ENCODE assay signal across 8 cellular contexts in the genomic region with DNA sequence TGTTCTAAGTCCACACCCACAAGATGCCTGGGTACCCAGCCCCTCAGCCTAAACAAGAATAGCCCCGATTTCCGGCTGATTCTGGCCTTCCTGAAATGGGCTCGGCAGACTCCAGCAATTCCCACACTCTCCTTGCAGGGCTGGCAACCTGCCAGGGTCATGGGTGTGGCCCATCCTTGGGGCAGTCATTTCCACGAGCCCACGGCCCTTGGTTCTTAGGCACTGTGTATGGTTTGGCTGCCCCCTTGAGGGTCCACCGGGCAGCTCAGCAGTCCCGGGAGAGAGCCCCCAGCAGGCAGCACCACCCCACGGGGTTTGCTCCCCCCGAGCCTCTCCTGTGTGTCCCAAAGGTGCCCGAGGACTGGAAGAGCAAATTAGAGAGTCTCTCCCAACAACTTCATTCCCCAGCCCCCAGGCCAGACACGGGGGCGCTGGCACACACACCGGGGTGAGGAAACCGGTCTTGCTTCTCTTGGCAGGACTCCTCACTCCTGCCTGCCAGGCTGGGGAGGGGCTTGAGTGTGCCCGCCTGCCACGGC.
DNase-seq lines count a peak whose midpoint lies in the region; ATAC-seq and TF ChIP-seq lines count a peak whose summit lies in the region.

No MANE protein-coding gene starts in this region.

- ATAC-seq in Right ventricle myocardium superior (ENCODE audit: poor library complexity) (no peak), Right ventricle myocardium inferior (no peak), GM18909 (IDR thresholded peaks at IDR 0.05; ENCODE audit: poor library complexity, unreplicated experiment) (no peak), GM21367 (IDR thresholded peaks at IDR 0.05; ENCODE audit: unreplicated experiment) (no peak)

- intact Hi-C loops in Right ventricle myocardium superior (cut with DNase I), result no loop called here
- intact Hi-C loops in Right ventricle myocardium inferior (cut with DNase I), result no loop called here
- intact Hi-C loops in MCF 10A (cut with micrococcal nuclease), result loop anchor here (5.0 to 10.0 kb wide), 2 partner anchors 150 to 558 kb away; no protein-coding TSS in a partner anchor

- CTCF ChIA-PET in MCF 10A (lab: Yijun Ruan, JAX), result interaction anchor here (0.6 to 1.1 kb wide), 3 partner anchors 15 to 1259 kb away, joined by 3 read pairs; no protein-coding TSS in a partner anchor

- peaks cover 9% of the 10 kb centered on the region for H3K4me1 Mint-ChIP-seq in MCF 10A (ENCODE audit: insufficient read depth, unreplicated experiment)

- H3K36me3 Mint-ChIP-seq in MCF 10A (ENCODE audit: insufficient read depth, unreplicated experiment), result peaks cover 4% of the 10 kb centered on the region

- no peak overlapping the region for H3K27ac Mint-ChIP-seq in MCF 10A (ENCODE audit: low read depth, unreplicated experiment)

- POLR2A ChIA-PET in MCF 10A (lab: Yijun Ruan, JAX), result interaction anchor here (0.8 kb wide), 1 partner anchor 120 kb away, joined by 3 read pairs; no protein-coding TSS in a partner anchor

- no peaks in the 10 kb centered on the region for H3K27me3 Mint-ChIP-seq in MCF 10A (ENCODE audit: insufficient read depth, unreplicated experiment)

- no peak overlapping the region for H3K4me3 Mint-ChIP-seq in MCF 10A (ENCODE audit: unreplicated experiment)

- TF ChIP-seq CTCF in MCF 10A (IDR thresholded peaks at IDR 0.05; ENCODE audit: unreplicated experiment), result peak; percentile 40

- H3K9me3 Mint-ChIP-seq in MCF 10A (ENCODE audit: unreplicated experiment), result no peaks in the 10 kb centered on the region

- BruUV-seq in MCF 10A (replicated peaks; lab: Mats Ljungman, UMichigan), result no TSS peak

- peak; percentile 64 for DNase-seq in Right ventricle myocardium superior
- DNase-seq in Right ventricle myocardium inferior (ENCODE audit: missing footprints), result no peak
- DNase-seq in MCF 10A (ENCODE audit: unreplicated experiment), result peak; percentile 91
- DNase-seq in left kidney (ENCODE audit: low read depth, low spot score), result peak; percentile 65
- DNase-seq in NCI-H345 (lab: John Stamatoyannopoulos, UW), result no peak
- no peak for DNase-seq in GM19240 (ENCODE audit: insufficient read length, low spot score)

Comparison
In these comparisons a context has a peak if more than half of its experiments do, and no peak if none do; other contexts are left out.
1. DNase-seq: peak in Right ventricle myocardium superior (single experiment), MCF 10A (single experiment) and left kidney (single experiment); none in Right ventricle myocardium inferior (single experiment), NCI-H345 (single experiment) and GM19240 (single experiment).